In genomic region chr16:88301886-88302285, GRCh38 we compare ENCODE assay signal across 20 cellular contexts.
"Had no signal": no experiment of that assay in that cellular context is flagged by ENCODE, and none has a peak within 500 bp of the region (broad histone marks: within the 10 kb centered on the region; RNA-seq: fewer than 3 reads in every experiment).

No MANE protein-coding gene starts in this region.

- H3K27me3 ChIP-seq: breast epithelium, sigmoid colon, thyroid gland had no signal

- H3K4me1 ChIP-seq: breast epithelium, thyroid gland had no signal

- H3K36me3 ChIP-seq: breast epithelium, sigmoid colon, thyroid gland had no signal

- H3K9me3 ChIP-seq: psoas muscle, sigmoid colon, thyroid gland had no signal

- H3K27ac Mint-ChIP-seq: activated T-helper 1 cell treated with anti-CD3 and anti-CD28 coated beads, Interleukin-12 subunit alpha, Interleukin-12 subunit beta, Interleukin-2, Interleukin-4 antibody, amounts not matched to agents 30 ng/mL and 10 ng/mL and 1 ng/mL, durations not matched to agents 14 hours and 24 hours and 36 hours; dendritic cell treated with granulocyte-macrophage colony-stimulating factor and Interleukin-4, amounts not matched to agents 40 ng/mL and 50 ng/mL, for 4 days; stimulated activated memory B cell treated with anti-CD40 and anti-IgM and Interleukin-4, amounts not matched to agents 10 μg/mL and 1 μg/mL and 100 μg/mL, for 72 hours; T-cell had no signal

- H3K4me3 ChIP-seq: breast epithelium, psoas muscle, sigmoid colon, thyroid gland had no signal

- DNase-seq: activated CD4-positive, alpha-beta T cell treated with anti-CD3 and anti-CD28 coated beads, Interleukin-2, amount 50 U/mL, for 1 hour; activated CD8-positive, alpha-beta memory T cell treated with anti-CD3 and anti-CD28 coated beads for 24 hours; activated naive CD4-positive, alpha-beta T cell treated with Interleukin-2 at 50 U/mL for 16 hours; anterior cingulate cortex; cerebellar nuclear complex; effector memory CD4-positive, alpha-beta T cell; foreskin melanocyte; head of caudate nucleus; left colon; naive B cell; sigmoid colon; T-cell; T1000; thyroid gland had no signal

- H3K4me3 Mint-ChIP-seq: activated T-helper 1 cell treated with anti-CD3 and anti-CD28 coated beads, Interleukin-12 subunit alpha, Interleukin-12 subunit beta, Interleukin-2, Interleukin-4 antibody, amounts not matched to agents 30 ng/mL and 10 ng/mL and 1 ng/mL, durations not matched to agents 14 hours and 24 hours and 36 hours; dendritic cell treated with granulocyte-macrophage colony-stimulating factor and Interleukin-4, amounts not matched to agents 40 ng/mL and 50 ng/mL, for 4 days; naive B cell; stimulated activated memory B cell treated with anti-CD40 and anti-IgM and Interleukin-4, amounts not matched to agents 10 μg/mL and 1 μg/mL and 100 μg/mL, for 72 hours; T-cell had no signal

- H3K27ac ChIP-seq: psoas muscle, sigmoid colon, thyroid gland had no signal

- ATAC-seq: activated CD4-positive, CD25-positive, alpha-beta regulatory T cell treated with anti-CD3 and anti-CD28 coated beads, Interleukin-2, amount 50 U/mL, for 24 hours; left colon; psoas muscle; stimulated activated memory B cell treated with anti-CD40 and anti-IgM and Interleukin-4, amounts not matched to agents 10 μg/mL and 1 μg/mL and 100 μg/mL, for 72 hours; T-cell had no signal

- H3K36me3 Mint-ChIP-seq: naive B cell; stimulated activated memory B cell treated with anti-CD40 and anti-IgM and Interleukin-4, amounts not matched to agents 10 μg/mL and 1 μg/mL and 100 μg/mL, for 72 hours; T-cell had no signal

- H3K4me1 Mint-ChIP-seq: stimulated activated memory B cell treated with anti-CD40 and anti-IgM and Interleukin-4, amounts not matched to agents 10 μg/mL and 1 μg/mL and 100 μg/mL, for 72 hours; T-cell had no signal
